Comparison of ENCODE assay signal across 9 cellular contexts in the genomic region with DNA sequence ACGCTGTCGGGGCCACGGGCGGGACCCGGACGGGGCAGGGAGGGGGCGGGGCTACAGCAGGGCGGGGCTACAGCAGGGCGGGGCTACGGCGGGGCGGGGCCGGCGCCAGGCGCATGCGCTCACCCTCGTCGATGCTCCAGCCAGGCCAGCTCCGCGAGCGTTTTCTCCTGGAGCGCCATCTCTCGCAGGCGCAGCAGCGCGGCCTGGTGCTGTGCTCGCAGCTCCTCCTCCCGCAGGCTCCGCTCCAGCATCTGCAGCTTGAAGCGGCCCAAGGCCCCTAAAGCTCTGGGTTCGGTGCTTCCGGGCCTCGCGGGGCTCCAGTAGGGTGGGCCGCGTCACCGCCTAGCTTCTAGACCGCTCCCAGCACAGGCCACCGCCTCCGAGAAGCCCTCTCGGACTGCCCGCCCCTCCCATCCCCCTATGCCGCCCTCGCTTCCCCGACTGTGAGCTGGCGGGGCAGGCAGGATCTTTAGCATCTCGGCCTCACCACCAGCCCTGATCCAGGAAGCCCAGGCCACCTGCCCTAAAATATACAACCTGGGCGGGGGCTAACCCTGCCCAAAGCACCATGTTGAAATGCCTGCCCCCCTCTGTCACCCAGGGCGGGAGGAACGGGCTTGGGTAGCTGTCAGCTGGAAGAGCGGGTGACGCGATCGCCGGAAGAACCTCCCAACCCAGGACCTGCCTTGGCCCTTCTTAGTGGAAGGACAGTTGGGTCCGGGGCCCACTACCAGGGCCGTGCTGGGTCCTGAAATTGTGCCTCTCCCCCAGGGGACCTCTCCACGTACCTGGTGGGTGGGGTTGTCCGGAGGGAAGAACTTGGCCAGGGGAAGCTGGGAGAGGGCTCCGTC. TPM values are rescaled to one million over a fixed set of nuclear protein-coding genes. Genes with fewer than 3 reads are reported as not detected.
A peak's percentile ranks its signal among the peaks of the same experiment; 100 is the strongest.
DNase-seq lines count a peak whose midpoint lies in the region; ATAC-seq, FAIRE-seq and TF ChIP-seq lines count a peak whose summit lies in the region.
"Had no signal": no experiment of that assay in that cellular context is flagged by ENCODE, and none has a peak within 500 bp of the region (broad histone marks: within the 10 kb centered on the region; RNA-seq: fewer than 3 reads in every experiment).

No MANE protein-coding gene starts in this region.

- no peaks in the 10 kb centered on the region for H4K20me1 ChIP-seq in astrocyte (ENCODE audit: insufficient read depth, low read length)

- no peaks in the 10 kb centered on the region for H3K4me1 Mint-ChIP-seq in astrocyte (ENCODE audit: low read depth, unreplicated experiment)

- no peaks in the 10 kb centered on the region for H3K36me3 ChIP-seq in astrocyte (ENCODE audit: insufficient read depth, low read length)

- no peak for TF ChIP-seq CTCF in astrocyte (IDR thresholded peaks at IDR 0.05; ENCODE audit: insufficient read depth, low read depth, low read length)
- peak; percentile 37 for TF ChIP-seq CTCF in retinal pigment epithelial cell (conservative IDR thresholded peaks at IDR 0.05; ENCODE audit: low read depth, low read length)

- ATAC-seq in GM21423 (IDR thresholded peaks at IDR 0.05; ENCODE audit: unreplicated experiment): peak; percentile 80

- no peaks in the 10 kb centered on the region for H3K4me1 ChIP-seq in astrocyte (ENCODE audit: insufficient read depth, low read length)

- H3K27me3 ChIP-seq in astrocyte (ENCODE audit: insufficient read depth, low read length): peaks cover 9% of the 10 kb centered on the region

- H3K9ac ChIP-seq in astrocyte (ENCODE audit: low read length): peak overlapping the region; percentile 67

- H3K9me3 ChIP-seq in astrocyte (ENCODE audit: insufficient read depth, low read depth, low read length): no peaks in the 10 kb centered on the region

- H2AFZ ChIP-seq in astrocyte (ENCODE audit: low read depth, low read length): peak overlapping the region; percentile 81

- peak overlapping the region; percentile 72 for H3K4me3 Mint-ChIP-seq in astrocyte (ENCODE audit: unreplicated experiment)

- FAIRE-seq in astrocyte (lab: Jason Lieb, UNC): no peak
- FAIRE-seq: islet of Langerhans had no signal

- in situ Hi-C loops in KBM-7 (cut with MboI; ENCODE audit: low pct_unique_long_range_greater_than_20kb, low sequenced_read_pairs): no loop called here

- H3K9me3 Mint-ChIP-seq in astrocyte (ENCODE audit: unreplicated experiment): peaks cover 3% of the 10 kb centered on the region

- H3K79me2 ChIP-seq in astrocyte (ENCODE audit: insufficient read depth, low read length): no peaks in the 10 kb centered on the region

- peaks cover 9% of the 10 kb centered on the region for H3K27me3 Mint-ChIP-seq in astrocyte (ENCODE audit: low read depth, unreplicated experiment)

- H3K4me3 ChIP-seq in astrocyte (ENCODE audit: insufficient read depth, low read depth, low read length) (peak overlapping the region; percentile 61), retinal pigment epithelial cell (ENCODE audit: low read length) (peak overlapping the region; percentile 46)

- H3K27ac ChIP-seq in astrocyte (ENCODE audit: low read depth, low read length): no peak overlapping the region

- H3K36me3 Mint-ChIP-seq in astrocyte (ENCODE audit: low read depth, unreplicated experiment): no peaks in the 10 kb centered on the region

- H3K4me2 ChIP-seq in astrocyte (ENCODE audit: low read length): peak overlapping the region; percentile 89

- DNase-seq in COLO668 (lab: John Stamatoyannopoulos, UW; ENCODE audit: unreplicated experiment) (peak; percentile 81), KBM-7 (peak; percentile 58), T-helper 9 cell (peak; percentile 86), astrocyte (ENCODE audit: low read depth) (peak; percentile 58), hypothalamus (lab: John Stamatoyannopoulos, UW) (peak in 49 of 51 donors; percentile 10 to 88 (median 71)), retinal pigment epithelial cell (ENCODE audit: low read depth) (peak; percentile 29), NCI-H1694 treated with DMSO at 0.1 percent for 48 hours (lab: John Stamatoyannopoulos, UW) (no peak)

- H3K27ac Mint-ChIP-seq in astrocyte (ENCODE audit: unreplicated experiment): no peak overlapping the region

RNA-seq across cellular contexts. Expression of gene QSOX2, which starts 21.9 kb away (rescaled TPM):
- total RNA-seq in astrocyte: 20.4 and 20.9 TPM in 2 replicates

RNA-seq across cellular contexts. Expression of gene CCDC187, which starts 36.4 kb away (rescaled TPM):
- 0.09 TPM in 1 of 2 replicates, not detected in the other for total RNA-seq in astrocyte

RNA-seq across cellular contexts. Expression of gene GPSM1, which starts 59.9 kb away (rescaled TPM):
- total RNA-seq in astrocyte: 52.6 and 59.4 TPM in 2 replicates
